In genomic region chr5:131589510-131590348, GRCh38 we compare ENCODE assay signal across 8 cellular contexts. TPM values are rescaled to one million over a fixed set of nuclear protein-coding genes. Genes with fewer than 3 reads are reported as not detected.
A peak's percentile ranks its signal among the peaks of the same experiment; 100 is the strongest.
DNase-seq lines count a peak whose midpoint lies in the region; ATAC-seq, FAIRE-seq and TF ChIP-seq lines count a peak whose summit lies in the region.

No MANE protein-coding gene starts in this region.

- H2AK5ac ChIP-seq in H1 (ENCODE audit: low read depth, low read length): no peak overlapping the region

- H3K27ac ChIP-seq in H1 (ENCODE audit: low read depth, low read length) (no peak overlapping the region), uterus (no peak overlapping the region)

- H2BK15ac ChIP-seq in H1 (ENCODE audit: low read length): no peak overlapping the region

- H3K79me2 ChIP-seq in H1 (ENCODE audit: control insufficient read depth in 1 of 2, insufficient read depth in 2 of 2, low read length in 2 of 2): peaks cover 0 to 10% of the 10 kb centered on the region in 2 experiments; a peak in 2 of 4 replicates

- no peak overlapping the region for H2BK20ac ChIP-seq in H1 (ENCODE audit: low read length)

- no peak overlapping the region for H2BK5ac ChIP-seq in H1 (ENCODE audit: low read depth, low read length)

- no peak overlapping the region for H3K23ac ChIP-seq in H1 (ENCODE audit: insufficient read length)

- no peak overlapping the region for H3K4ac ChIP-seq in H1 (replicated peaks; ENCODE audit: insufficient read length, low read depth, low read length)

- TF ChIP-seq EP300 in H1 (IDR thresholded peaks at IDR 0.05; ENCODE audit: borderline replicate concordance in 1 of 2, low read depth in 2 of 2, low read length in 2 of 2): no peak

- TF ChIP-seq POLR2A in H1 (IDR thresholded peaks at IDR 0.05; ENCODE audit: control extremely low read depth in 1 of 2, low read depth in 2 of 2, low read length in 2 of 2): no peak
- TF ChIP-seq POLR2A in uterus (IDR thresholded peaks at IDR 0.05): no peak

- TF ChIP-seq RAD21 in H1 (IDR thresholded peaks at IDR 0.05 in 1 of 2, conservative IDR thresholded peaks at IDR 0.05 in 1 of 2; ENCODE audit: low read depth in 2 of 2, low read length in 2 of 2): peak; percentile 90 to 91

- no peaks in the 10 kb centered on the region for H3K23me2 ChIP-seq in H1 (ENCODE audit: low read depth, low read length)

- intact Hi-C loops in uterus (cut with DNase I; ENCODE audit: low total_unique reads): loop anchor here (5.0 kb wide), 1 partner anchor 473 kb away; the partner anchor contains the start of gene IL3

- H3K4me2 ChIP-seq in H1 (ENCODE audit: insufficient read depth in 1 of 2, low read depth in 2 of 2, low read length in 2 of 2): no peak overlapping the region

- CTCF ChIA-PET in H1 (lab: Charles Lee; ENCODE audit: partially characterized antibody): interaction anchor here (0.6 to 4.9 kb wide), 54 partner anchors 9 to 1931 kb away, joined by 3 to 82 read pairs (median 4); partner anchors contain the start of genes ACSL6 and FNIP1

- H3K79me1 ChIP-seq in H1 (ENCODE audit: low read depth, low read length): 0 out of 2 replicates have a peak, but pooled peaks cover 2% of the 10 kb centered on the region

- no peak overlapping the region for H4K5ac ChIP-seq in H1 (ENCODE audit: insufficient read length, low read depth, low read length)

- no peaks in the 10 kb centered on the region for H3K27me3 ChIP-seq in H1 (replicated peaks in 1 of 4; ENCODE audit: control insufficient read depth in 3 of 4, extremely low read depth in 1 of 4, insufficient read depth in 3 of 4, low read length in 3 of 4)
- no peaks in the 10 kb centered on the region for H3K27me3 ChIP-seq in uterus

- DNase-seq in AML-193 (lab: John Stamatoyannopoulos, UW) (peak; percentile 43 to 46), LHCN-M2 (ENCODE audit: low read depth) (peak; percentile 54), H1 (ENCODE audit: low read depth in 1 of 2, low spot score in 2 of 2) (peak in 1 of 2 experiments; percentile 56), lung microvascular endothelial cell (ENCODE audit: low read depth in 2 of 2) (peak; percentile 68 to 77), uterus (no peak)

- H4K8ac ChIP-seq in H1 (ENCODE audit: extremely low read depth, insufficient read depth, low read length): no peak overlapping the region

- no peak overlapping the region for H3K18ac ChIP-seq in H1 (ENCODE audit: extremely low read depth, low read length)

- peaks cover 0 to 3% of the 10 kb centered on the region in 2 experiments; a peak in 1 of 4 replicates for H3K9me3 ChIP-seq in H1 (ENCODE audit: insufficient read depth in 2 of 2, low read depth in 1 of 2, low read length in 1 of 2)
- no peaks in the 10 kb centered on the region for H3K9me3 ChIP-seq in uterus

- POLR2A ChIA-PET in H1 (lab: Charles Lee; ENCODE audit: partially characterized antibody): interaction anchor here (1.1 kb wide), 1 partner anchor 206 kb away, joined by 3 read pairs; no protein-coding TSS in a partner anchor

- no peak overlapping the region for H2AFZ ChIP-seq in H1 (ENCODE audit: low read length)

- H3K14ac ChIP-seq in H1 (ENCODE audit: insufficient read length): no peak overlapping the region

- no peak overlapping the region for H4K91ac ChIP-seq in H1 (replicated peaks; ENCODE audit: insufficient read length, low read length)

- WGBS in H1 (ENCODE audit: extremely low coverage in 1 of 2, insufficient coverage in 1 of 2, insufficient read length in 1 of 2, insufficient replicate concordance in 2 of 2, low coverage in 1 of 2, low lambda C conversion rate in 2 of 2, missing lambda C conversion rate in 1 of 2), 2 experiments: 90% methylated on average over 5 of the region's 5 CpGs; no CpG with 5 or more reads in 1 of the 2 experiments

- H3K4me3 ChIP-seq in H1 (ENCODE audit: extremely low read depth in 1 of 4, insufficient read depth in 2 of 4, low read depth in 3 of 4, low read length in 4 of 4): no peak overlapping the region
- no peak overlapping the region for H3K4me3 ChIP-seq in uterus

- H2BK12ac ChIP-seq in H1 (ENCODE audit: low read depth, low read length): no peak overlapping the region

- ATAC-seq in SK-N-SH treated with all-trans-retinoic acid at 6 μM for 48 hours (peak; percentile 89), HG03108 (IDR thresholded peaks at IDR 0.05; ENCODE audit: unreplicated experiment) (no peak)

- TF ChIP-seq CTCF in GM12873 (IDR thresholded peaks at IDR 0.05; ENCODE audit: insufficient read depth, low read depth, low read length, missing control alignments) (peak; percentile 89), H1 (IDR thresholded peaks at IDR 0.05; ENCODE audit: control extremely low read depth in 1 of 3, insufficient read depth in 1 of 3, low read depth in 1 of 3, low read length in 3 of 3) (peak in 2 of 3 experiments; percentile 63 to 88; a peak in 3 of 4 replicates), uterus (IDR thresholded peaks at IDR 0.05) (peak; percentile 81 to 83 (median 82))

- no peak overlapping the region for H3K56ac ChIP-seq in H1 (replicated peaks; ENCODE audit: insufficient read length, low read depth, low read length)

- peaks cover 0 to 1% of the 10 kb centered on the region in 2 experiments for H4K20me1 ChIP-seq in H1 (replicated peaks in 1 of 2; ENCODE audit: control insufficient read depth in 1 of 2, insufficient read depth in 2 of 2, low read length in 2 of 2)

- H3K36me3 ChIP-seq in H1 (ENCODE audit: control insufficient read depth in 2 of 4, insufficient read depth in 4 of 4, low read length in 3 of 4) (no peaks in the 10 kb centered on the region), uterus (no peaks in the 10 kb centered on the region)

- no peak overlapping the region for H2BK120ac ChIP-seq in H1 (replicated peaks; ENCODE audit: low read depth, low read length)

- H3K9ac ChIP-seq in H1 (replicated peaks in 1 of 4; ENCODE audit: extremely low read depth in 1 of 4, low read depth in 3 of 4, low read length in 3 of 4): no peak overlapping the region

- FAIRE-seq in H1 (lab: Jason Lieb, UNC): peak; percentile 65

- H3K4me1 ChIP-seq in H1 (replicated peaks in 1 of 4; ENCODE audit: control insufficient read depth in 3 of 4, insufficient read depth in 4 of 4, low read length in 3 of 4): no peaks in the 10 kb centered on the region; a peak in 1 of 7 replicates
- H3K4me1 ChIP-seq in uterus: no peaks in the 10 kb centered on the region

TF ChIP-seq in SK-N-SH treated with all-trans-retinoic acid at 6 μM for 48 hours, 23 proteins besides CTCF, POLR2A, EP300 and RAD21 (continues in another document):
- TF ChIP-seq TCF4 (CRISPR knock-in tag; IDR thresholded peaks at IDR 0.05; ENCODE audit: borderline replicate concordance) (no peak), ARNTL (CRISPR knock-in tag; IDR thresholded peaks at IDR 0.05; ENCODE audit: borderline replicate concordance, low read depth) (no peak), ZNF8 (CRISPR knock-in tag; IDR thresholded peaks at IDR 0.05) (no peak), CSDC2 (CRISPR knock-in tag; IDR thresholded peaks at IDR 0.05) (no peak), ZNF70 (CRISPR knock-in tag; IDR thresholded peaks at IDR 0.05) (no peak), ZFP3 (CRISPR knock-in tag; IDR thresholded peaks at IDR 0.05) (no peak)
- TF ChIP-seq, protein P1, sequence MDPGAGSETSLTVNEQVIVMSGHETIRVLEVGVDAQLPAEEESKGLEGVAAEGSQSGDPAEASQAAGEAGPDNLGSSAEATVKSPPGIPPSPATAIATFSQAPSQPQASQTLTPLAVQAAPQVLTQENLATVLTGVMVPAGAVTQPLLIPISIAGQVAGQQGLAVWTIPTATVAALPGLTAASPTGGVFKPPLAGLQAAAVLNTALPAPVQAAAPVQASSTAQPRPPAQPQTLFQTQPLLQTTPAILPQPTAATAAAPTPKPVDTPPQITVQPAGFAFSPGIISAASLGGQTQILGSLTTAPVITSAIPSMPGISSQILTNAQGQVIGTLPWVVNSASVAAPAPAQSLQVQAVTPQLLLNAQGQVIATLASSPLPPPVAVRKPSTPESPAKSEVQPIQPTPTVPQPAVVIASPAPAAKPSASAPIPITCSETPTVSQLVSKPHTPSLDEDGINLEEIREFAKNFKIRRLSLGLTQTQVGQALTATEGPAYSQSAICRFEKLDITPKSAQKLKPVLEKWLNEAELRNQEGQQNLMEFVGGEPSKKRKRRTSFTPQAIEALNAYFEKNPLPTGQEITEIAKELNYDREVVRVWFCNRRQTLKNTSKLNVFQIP (CRISPR knock-in tag; IDR thresholded peaks at IDR 0.05; ENCODE audit: borderline replicate concordance, low read depth): no peak

TF ChIP-seq in H1, 55 proteins besides CTCF, POLR2A, EP300 and RAD21:
- peak; percentile 71; the same call in 1 of the 2 replicates for TF ChIP-seq GABPA (IDR thresholded peaks at IDR 0.05; ENCODE audit: borderline replicate concordance, insufficient read depth, low read length)
- TF ChIP-seq KDM4A (IDR thresholded peaks at IDR 0.05; ENCODE audit: low read depth, low read length, severe bottlenecking): no peak

RNA-seq across cellular contexts. Expression of gene RAPGEF6, which starts 45.3 kb away (rescaled TPM):
- total RNA-seq in LHCN-M2 (2014; rRNA removed): 10.6 and 12.4 TPM in 2 replicates
- polyA plus RNA-seq in LHCN-M2 (2012): 1.8 TPM
- 15.8 and 20.0 TPM in 2 replicates for total RNA-seq in H1 (2021; fragmentation: NEBNext Ultra II Directional; extraction: Animal tissue kit (Norgen Biotek cat#: 25700))
- 2.9 and 4.8 TPM in 2 replicates for polyA plus RNA-seq in H1 (2011; rRNA removed)
- polyA plus RNA-seq in H1 (2011; cell fraction: cytosol; rRNA removed): 6.1 TPM
- 8.9 TPM for polyA plus RNA-seq in H1 (2011; cell fraction: nucleus; rRNA removed)
- polyA plus RNA-seq in H1 (2012, experiment 1 of 2): 5.1 to 8.6 TPM (median 6.4 TPM) in 4 replicates
- 0.50 TPM for polyA plus RNA-seq in H1 (2012, experiment 2 of 2)
- 7.2 TPM for polyA plus RNA-seq in H1 (2013, experiment 1 of 2)
- polyA plus RNA-seq in H1 (2013, experiment 2 of 2): 24.3 TPM
- 45.0 and 65.3 TPM in 2 replicates for polyA minus RNA-seq in H1 (2011; rRNA and poly(A)+ RNA removed)
- polyA minus RNA-seq in H1 (2011; cell fraction: cytosol; rRNA and poly(A)+ RNA removed): 23.0 TPM
- 74.6 TPM for polyA minus RNA-seq in H1 (2011; cell fraction: nucleus; rRNA and poly(A)+ RNA removed)
- 9.8 and 11.5 TPM in 2 replicates for total RNA-seq in lung microvascular endothelial cell
- total RNA-seq in uterus: 10 to 100 TPM; 11.8 to 36.8 (median 23.4) TPM

Comparison
In these comparisons a context has a peak if more than half of its experiments do, and no peak if none do; other contexts are left out.
1. DNase-seq: peak in AML-193 (2 of 2), LHCN-M2 (single experiment) and lung microvascular endothelial cell (2 of 2); none in uterus (0 of 2).
2. Peak in every context shown above with its lines, with median percentiles within 50 percentile points of each other: CTCF ChIP-seq.